ENCODE assay signal across 1 cellular context in genomic region chr9:82586918-82587356, GRCh38.
TF ChIP-seq lines count a peak whose summit lies in the region.

No MANE protein-coding gene starts in this region.

TF ChIP-seq in HepG2, 621 proteins besides CTCF, POLR2A, EP300 and RAD21 (continued from another document and continues in another):
- TF ChIP-seq HNF1A (IDR thresholded peaks at IDR 0.05; ENCODE audit: low read depth) (0 out of 2 replicates have a peak, but pooled peaks have one; percentile 25), HNF1A (CRISPR knock-in tag; IDR thresholded peaks at IDR 0.05; ENCODE audit: borderline replicate concordance) (peak; percentile 51; the same call in 1 of the 2 replicates), PPARG (CRISPR knock-in tag; conservative IDR thresholded peaks at IDR 0.05) (peak; percentile 96), ZNF574 (CRISPR knock-in tag; IDR thresholded peaks at IDR 0.05) (no peak), ZBTB7B (CRISPR knock-in tag; IDR thresholded peaks at IDR 0.05) (peak; percentile 77), NR2C2 (CRISPR knock-in tag; IDR thresholded peaks at IDR 0.05; ENCODE audit: borderline replicate concordance) (peak; percentile 44; the same call in 1 of the 2 replicates), HNF1B (CRISPR knock-in tag; IDR thresholded peaks at IDR 0.05) (no peak), KAT8 (CRISPR knock-in tag; IDR thresholded peaks at IDR 0.05) (peak; percentile 31; the same call in 1 of the 2 replicates), ISL2 (CRISPR knock-in tag; IDR thresholded peaks at IDR 0.05) (peak; percentile 83), RARA (CRISPR knock-in tag; IDR thresholded peaks at IDR 0.05) (peak; percentile 31), TSC22D2 (CRISPR knock-in tag; IDR thresholded peaks at IDR 0.05; ENCODE audit: borderline replicate concordance) (no peak), THRA (CRISPR knock-in tag; IDR thresholded peaks at IDR 0.05; ENCODE audit: borderline replicate concordance) (peak; percentile 47; the same call in 1 of the 2 replicates), NR2F2 (IDR thresholded peaks at IDR 0.05; ENCODE audit: borderline replicate concordance, low read depth) (peak; percentile 34; the same call in 1 of the 2 replicates), ARID3A (IDR thresholded peaks at IDR 0.05; ENCODE audit: low read depth, low read length) (peak; percentile 14; the same call in 1 of the 2 replicates), HDAC1 (CRISPR knock-in tag; IDR thresholded peaks at IDR 0.05) (peak; percentile 24; the same call in 1 of the 2 replicates), TEAD3 (CRISPR knock-in tag; optimal IDR thresholded peaks at IDR 0.05; ENCODE audit: borderline replicate concordance) (peak; percentile 23), HOMEZ (CRISPR knock-in tag; IDR thresholded peaks at IDR 0.05; ENCODE audit: low read depth) (peak; percentile 19; the same call in 1 of the 2 replicates), ZGPAT (CRISPR knock-in tag; IDR thresholded peaks at IDR 0.05) (peak; percentile 43; the same call in 1 of the 2 replicates), ELF3 (CRISPR knock-in tag; IDR thresholded peaks at IDR 0.05) (peak; percentile 80), MED13 (CRISPR knock-in tag; IDR thresholded peaks at IDR 0.05) (peak; percentile 53; the same call in 1 of the 2 replicates), ZMAT5 (CRISPR knock-in tag; IDR thresholded peaks at IDR 0.05; ENCODE audit: borderline replicate concordance, low read depth) (no peak), HNF4A (CRISPR knock-in tag; IDR thresholded peaks at IDR 0.05) (peak; percentile 80), HNF4G (IDR thresholded peaks at IDR 0.05; ENCODE audit: borderline replicate concordance, low read depth, low read length) (peak; percentile 76), HNF4G (CRISPR knock-in tag; IDR thresholded peaks at IDR 0.05; ENCODE audit: borderline replicate concordance, low read depth) (no peak; the same call in 1 of the 2 replicates), ZNF609 (CRISPR knock-in tag; IDR thresholded peaks at IDR 0.05; ENCODE audit: borderline replicate concordance) (peak; percentile 36; the same call in 1 of the 2 replicates), TCF7 (IDR thresholded peaks at IDR 0.05; ENCODE audit: low read depth) (peak; percentile 51), FOXA3 (CRISPR knock-in tag; IDR thresholded peaks at IDR 0.05) (peak; percentile 59), RXRB (CRISPR knock-in tag; IDR thresholded peaks at IDR 0.05; ENCODE audit: borderline replicate concordance) (peak; percentile 87), HMG20A (CRISPR knock-in tag; IDR thresholded peaks at IDR 0.05; ENCODE audit: borderline replicate concordance) (peak; percentile 50; the same call in 1 of the 2 replicates), POGZ (CRISPR knock-in tag; IDR thresholded peaks at IDR 0.05) (peak; percentile 40; the same call in 1 of the 2 replicates)
